ENCODE assay signal across 19 cellular contexts in genomic region chr5:178577944-178578343, GRCh38. TPM values are rescaled to one million over a fixed set of nuclear protein-coding genes. Genes with fewer than 3 reads are reported as not detected.
"Had no signal": no experiment of that assay in that cellular context is flagged by ENCODE, and none has a peak within 500 bp of the region (broad histone marks: within the 10 kb centered on the region; RNA-seq: fewer than 3 reads in every experiment).

No MANE protein-coding gene starts in this region.

- H3K27ac ChIP-seq: coronary artery, left ventricle myocardium inferior, tibial nerve had no signal

- H3K4me3 ChIP-seq: coronary artery, left ventricle myocardium inferior had no signal

- ATAC-seq: activated CD8-positive, alpha-beta T cell treated with anti-CD3 and anti-CD28 coated beads, Interleukin-2, amount 10 ng/mL, durations not matched to agents 7 days and 5 days; activated naive CD8-positive, alpha-beta T cell treated with anti-CD3 and anti-CD28 coated beads, Interleukin-2, amount 50 U/mL, for 24 hours; naive thymus-derived CD4-positive, alpha-beta T cell; SK-N-SH treated with all-trans-retinoic acid at 6 μM for 48 hours; stimulated activated naive CD8-positive, alpha-beta T cell treated with anti-CD3 and anti-CD28 coated beads, Interleukin-15, Interleukin-2, amounts not matched to agents 100 U/mL and 50 U/mL, for 24 hours; T-cell had no signal

- H3K36me3 ChIP-seq: left ventricle myocardium inferior, tibial nerve had no signal

- DNase-seq: activated B cell treated with CpG ODN at 0.5 μM for 24 hours; activated CD4-positive, alpha-beta T cell treated with anti-CD3 and anti-CD28 coated beads, Interleukin-2, amount 10 ng/mL, durations not matched to agents 7 days and 5 days; activated CD8-positive, alpha-beta T cell treated with anti-CD3 and anti-CD28 coated beads, Interleukin-2, amount 10 ng/mL, durations not matched to agents 7 days and 5 days; activated naive CD4-positive, alpha-beta T cell treated with anti-CD3 and anti-CD28 coated beads, Interleukin-2, amount 10 ng/mL, durations not matched to agents 7 days and 5 days; activated naive CD8-positive, alpha-beta T cell treated with anti-CD3 and anti-CD28 coated beads, Interleukin-2, amount 50 U/mL, for 24 hours; activated T-cell treated with anti-CD3 and anti-CD28 coated beads, Interleukin-2, amount 50 U/mL, for 24 hours; aorta; erythroblast; hypothalamus; left ventricle myocardium inferior; naive thymus-derived CD4-positive, alpha-beta T cell; occipital lobe; stimulated activated naive CD8-positive, alpha-beta T cell treated with anti-CD3 and anti-CD28 coated beads, Interleukin-15, Interleukin-2, amounts not matched to agents 100 U/mL and 50 U/mL, for 24 hours; T-cell had no signal

RNA-seq across cellular contexts. Expression of gene COL23A1, which starts 12.2 kb away (rescaled TPM):
- total RNA-seq: activated B cell treated with CpG ODN at 0.5 μM for 24 hours; activated T-helper 2 cell treated with anti-CD3 and anti-CD28 coated beads, Interferon-gamma antibody, Interleukin-2, Interleukin-4, amounts not matched to agents 10 μg/mL and 5 μg/mL and 100 μg/mL, durations not matched to agents 14 hours and 24 hours and 36 hours had no signal
- polyA plus RNA-seq: keratinocyte; naive thymus-derived CD4-positive, alpha-beta T cell had no signal
